14 cellular contexts compared by ENCODE assay signal in genomic region chr1:162062542-162063015, GRCh38. TPM values are rescaled to one million over a fixed set of nuclear protein-coding genes. Genes with fewer than 3 reads are reported as not detected.
DNase-seq lines count a peak whose midpoint lies in the region; ATAC-seq and TF ChIP-seq lines count a peak whose summit lies in the region.
"Had no signal": no experiment of that assay in that cellular context is flagged by ENCODE, and none has a peak within 500 bp of the region (broad histone marks: within the 10 kb centered on the region; RNA-seq: fewer than 3 reads in every experiment).

No MANE protein-coding gene starts in this region.

- H3K27ac ChIP-seq in WERI-Rb-1, result peak overlapping the region; percentile 73
- peak overlapping the region; percentile 24 for H3K27ac ChIP-seq in right cardiac atrium (ENCODE audit: low read length)
- H3K27ac ChIP-seq: BLaER1 had no signal

- no peaks in the 10 kb centered on the region for H3K4me1 ChIP-seq in right cardiac atrium (ENCODE audit: control insufficient read depth, insufficient read depth, low read length)
- H3K4me1 ChIP-seq: BLaER1 had no signal

- TF ChIP-seq CTCF in WERI-Rb-1 (IDR thresholded peaks at IDR 0.05; ENCODE audit: low read depth, low read length), result no peak

- H3K36me3 ChIP-seq in WERI-Rb-1, result no peaks in the 10 kb centered on the region
- H3K36me3 ChIP-seq: BLaER1 had no signal

- 36% methylated on average over 4 of the region's 4 CpGs for WGBS in right cardiac atrium

- intact Hi-C loops in right cardiac atrium (cut with DNase I), result no loop called here

- DNase-seq in DMS 273 treated with DMSO at 0.1 percent for 48 hours (lab: John Stamatoyannopoulos, UW) (peak; percentile 90), NCI-H146 treated with DMSO at 0.1 percent for 48 hours (lab: John Stamatoyannopoulos, UW; ENCODE audit: unreplicated experiment) (peak; percentile 25), WERI-Rb-1 (peak; percentile 94), right cardiac atrium (peak; percentile 21 to 78 (median 61)), activated T-cell treated with anti-CD3 and anti-CD28 coated beads for 4 hours (no peak), RKO (ENCODE audit: low spot score) (no peak)
- DNase-seq: activated CD4-positive, alpha-beta T cell treated with anti-CD3 and anti-CD28 coated beads, Interleukin-2, amount 50 U/mL, for 48 hours; immature natural killer cell; MV-4-11; naive B cell; stimulated activated naive CD8-positive, alpha-beta T cell treated with anti-CD3 and anti-CD28 coated beads, Interleukin-15, amount 100 ng/mL, for 72 hours had no signal

- no peaks in the 10 kb centered on the region for H3K9me3 ChIP-seq in WERI-Rb-1 (ENCODE audit: severe bottlenecking)
- no peaks in the 10 kb centered on the region for H3K9me3 ChIP-seq in right cardiac atrium (ENCODE audit: control insufficient read depth, low read length)
- H3K9me3 ChIP-seq: BLaER1 had no signal

- H3K4me3 ChIP-seq in WERI-Rb-1 (ENCODE audit: low read depth, low read length) (peak overlapping the region; percentile 14; the same call in 1 of the 2 replicates), right cardiac atrium (ENCODE audit: low read length) (no peak overlapping the region)
- H3K4me3 ChIP-seq: BLaER1 had no signal

- ATAC-seq in right cardiac atrium (peak; percentile 76 to 88), HG02870 (IDR thresholded peaks at IDR 0.05; ENCODE audit: unreplicated experiment) (no peak), GM19395 (IDR thresholded peaks at IDR 0.05; ENCODE audit: unreplicated experiment) (no peak)
- ATAC-seq: stimulated activated naive CD8-positive, alpha-beta T cell treated with anti-CD3 and anti-CD28 coated beads, Interleukin-15, amount 100 ng/mL, for 72 hours had no signal

- no peaks in the 10 kb centered on the region for H3K27me3 ChIP-seq in WERI-Rb-1 (ENCODE audit: insufficient read depth, low read depth, severe bottlenecking)
- no peaks in the 10 kb centered on the region for H3K27me3 ChIP-seq in right cardiac atrium (ENCODE audit: control insufficient read depth, insufficient read depth)
- H3K27me3 ChIP-seq: BLaER1 had no signal

RNA-seq across cellular contexts. Expression of gene NOS1AP, which starts 6.9 kb away (rescaled TPM):
- 1 to 10 TPM; 1.4 to 4.5 (median 4.3) TPM for total RNA-seq in right cardiac atrium
- 0.86 TPM for polyA plus RNA-seq in right cardiac atrium
- polyA plus RNA-seq: immature natural killer cell had no signal

RNA-seq across cellular contexts. Expression of gene OLFML2B, which starts 38.9 kb away (rescaled TPM):
- total RNA-seq in right cardiac atrium, result 1 to 10 TPM; 1.8 to 8.9 (median 5.4) TPM
- 2.7 TPM for polyA plus RNA-seq in right cardiac atrium
- polyA plus RNA-seq: immature natural killer cell had no signal

Comparison
In these comparisons a context has a peak if more than half of its experiments do, and no peak if none do; other contexts are left out.
1. DNase-seq: peak in DMS 273 treated with DMSO at 0.1 percent for 48 hours (single experiment), NCI-H146 treated with DMSO at 0.1 percent for 48 hours (single experiment), WERI-Rb-1 (single experiment) and right cardiac atrium (3 of 3); none in activated T-cell treated with anti-CD3 and anti-CD28 coated beads for 4 hours (single experiment) and RKO (single experiment).
2. ATAC-seq: peak in right cardiac atrium (2 of 2); none in HG02870 (single experiment) and GM19395 (single experiment).